19 cellular contexts compared by ENCODE assay signal in genomic region chr4:75920327-75920726, GRCh38. TPM values are rescaled to one million over a fixed set of nuclear protein-coding genes. Genes with fewer than 3 reads are reported as not detected.
"Had no signal": no experiment of that assay in that cellular context is flagged by ENCODE, and none has a peak within 500 bp of the region (broad histone marks: within the 10 kb centered on the region; RNA-seq: fewer than 3 reads in every experiment).

No MANE protein-coding gene starts in this region.

- H3K36me3 ChIP-seq: MG63 had no signal

- H3K9me3 Mint-ChIP-seq: activated CD4-positive, alpha-beta memory T cell treated with anti-CD3 and anti-CD28 coated beads for 36 hours; activated CD4-positive, alpha-beta T cell treated with anti-CD3 and anti-CD28 coated beads, Interleukin-2, amount 10 ng/mL, durations not matched to agents 7 days and 5 days; activated T-cell treated with anti-CD3 and anti-CD28 coated beads, Interleukin-2, amount 50 U/mL, for 4 hours; T-helper 1 cell treated with Interleukin-12 subunit alpha and Interleukin-12 subunit beta and Interleukin-4 antibody, amounts not matched to agents 30 μg/mL and 1 μg/mL, for 36 hours had no signal

- H3K4me3 ChIP-seq: MG63 had no signal

- H3K27ac Mint-ChIP-seq: activated CD4-positive, alpha-beta memory T cell treated with anti-CD3 and anti-CD28 coated beads for 36 hours; activated CD4-positive, alpha-beta T cell treated with anti-CD3 and anti-CD28 coated beads, Interleukin-2, amount 10 ng/mL, durations not matched to agents 7 days and 5 days; activated naive CD8-positive, alpha-beta T cell; T-helper 1 cell treated with Interleukin-12 subunit alpha and Interleukin-12 subunit beta and Interleukin-4 antibody, amounts not matched to agents 30 μg/mL and 1 μg/mL, for 36 hours had no signal

- H3K27me3 Mint-ChIP-seq: activated CD4-positive, alpha-beta memory T cell treated with anti-CD3 and anti-CD28 coated beads for 36 hours; activated CD4-positive, alpha-beta T cell treated with anti-CD3 and anti-CD28 coated beads, Interleukin-2, amount 10 ng/mL, durations not matched to agents 7 days and 5 days; activated naive CD8-positive, alpha-beta T cell had no signal

- H3K27me3 ChIP-seq: MG63 had no signal

- ATAC-seq: activated T-cell treated with anti-CD3 and anti-CD28 coated beads, Interleukin-2, amount 50 U/mL, for 4 hours had no signal

- H3K4me3 Mint-ChIP-seq: activated CD4-positive, alpha-beta memory T cell treated with anti-CD3 and anti-CD28 coated beads for 36 hours; activated CD4-positive, alpha-beta T cell treated with anti-CD3 and anti-CD28 coated beads, Interleukin-2, amount 10 ng/mL, durations not matched to agents 7 days and 5 days; activated naive CD8-positive, alpha-beta T cell; activated T-cell treated with anti-CD3 and anti-CD28 coated beads, Interleukin-2, amount 50 U/mL, for 4 hours; T-helper 1 cell treated with Interleukin-12 subunit alpha and Interleukin-12 subunit beta and Interleukin-4 antibody, amounts not matched to agents 30 μg/mL and 1 μg/mL, for 36 hours had no signal

- H3K9me3 ChIP-seq: MG63 had no signal

- DNase-seq: activated CD4-positive, alpha-beta memory T cell treated with anti-CD3 and anti-CD28 coated beads for 36 hours; activated CD4-positive, alpha-beta T cell treated with anti-CD3 and anti-CD28 coated beads, Interleukin-2, amount 10 ng/mL, durations not matched to agents 7 days and 5 days; activated CD4-positive, CD25-positive, alpha-beta regulatory T cell; activated CD8-positive, alpha-beta memory T cell treated with anti-CD3 and anti-CD28 coated beads for 24 hours; activated effector memory CD4-positive, alpha-beta T cell treated with anti-CD3 and anti-CD28 coated beads, Interleukin-2, amount 50 U/mL, for 16 hours; activated naive CD4-positive, alpha-beta T cell treated with Interleukin-2 at 50 U/mL for 16 hours; activated T-cell treated with anti-CD3 and anti-CD28 coated beads, Interleukin-2, amount 50 U/mL, for 4 hours; cerebellar nuclear complex; NCI-H1105 treated with DMSO at 0.1 percent for 48 hours; NCI-H1436 treated with DMSO at 0.1 percent for 48 hours; NCI-H187; NCI-H510A treated with DMSO at 0.1 percent for 48 hours; SHP77 treated with DMSO at 0.1 percent for 48 hours; T-helper 9 cell had no signal

RNA-seq across cellular contexts. Expression of gene PPEF2, which starts 18.1 kb away (rescaled TPM):
- total RNA-seq: activated T-cell treated with anti-CD3 and anti-CD28 coated beads, Interleukin-2, amount 50 U/mL, for 4 hours; cardiac septum; SK-MEL-5 had no signal
